In genomic region chr1:203300441-203301330, GRCh38 we compare ENCODE assay signal across 12 cellular contexts. TPM values are rescaled to one million over a fixed set of nuclear protein-coding genes. Genes with fewer than 3 reads are reported as not detected.
DNase-seq lines count a peak whose midpoint lies in the region; ATAC-seq and FAIRE-seq lines count a peak whose summit lies in the region.
"Had no signal": no experiment of that assay in that cellular context is flagged by ENCODE, and none has a peak within 500 bp of the region (broad histone marks: within the 10 kb centered on the region; RNA-seq: fewer than 3 reads in every experiment).

No MANE protein-coding gene starts in this region.

- H3K27ac Mint-ChIP-seq in CD8-positive, alpha-beta memory T cell: peak overlapping the region in 7 of 8 donors; percentile 9 to 78 (median 45)
- H3K27ac Mint-ChIP-seq in T-helper 17 cell: peak overlapping the region; percentile 59
- H3K27ac Mint-ChIP-seq in naive thymus-derived CD4-positive, alpha-beta T cell: peak overlapping the region in 8 of 9 donors; percentile 1 to 86 (median 54)

- H3K4me1 Mint-ChIP-seq in CD8-positive, alpha-beta memory T cell: peaks cover 30 to 47% (median 31%) of the 10 kb centered on the region in 3 donors
- H3K4me1 Mint-ChIP-seq in T-helper 17 cell: peaks cover 54% of the 10 kb centered on the region
- peaks cover 50 to 77% (median 60%) of the 10 kb centered on the region in 7 donors for H3K4me1 Mint-ChIP-seq in naive thymus-derived CD4-positive, alpha-beta T cell

- intact Hi-C loops in naive thymus-derived CD4-positive, alpha-beta T cell (cut with micrococcal nuclease): no loop called here

- no peaks in the 10 kb centered on the region for H3K9me3 Mint-ChIP-seq in CD8-positive, alpha-beta memory T cell
- H3K9me3 Mint-ChIP-seq in naive thymus-derived CD4-positive, alpha-beta T cell: no peaks in the 10 kb centered on the region

- 73 to 77% (median 75%) methylated on average over 11 of the region's 11 CpGs for WGBS in small intestine, 3 donors

- FAIRE-seq in small intestine (lab: Jason Lieb, UNC): no peak

- H3K4me3 ChIP-seq in CD8-positive, alpha-beta memory T cell (ENCODE audit: low read length): no peak overlapping the region
- H3K4me3 ChIP-seq in naive thymus-derived CD4-positive, alpha-beta T cell (ENCODE audit: low read length): no peak overlapping the region
- no peak overlapping the region for H3K4me3 ChIP-seq in small intestine (ENCODE audit: low read depth in 1 of 2, low read length in 2 of 2)

- peak; percentile 3 for ATAC-seq in GM21529 (IDR thresholded peaks at IDR 0.05; ENCODE audit: unreplicated experiment)
- ATAC-seq in T-helper 17 cell: no peak
- ATAC-seq in naive thymus-derived CD4-positive, alpha-beta T cell: no peak
- no peak for ATAC-seq in GM18873 (IDR thresholded peaks at IDR 0.05; ENCODE audit: low FRiP score, unreplicated experiment)
- ATAC-seq: foreskin keratinocyte, left colon had no signal

- H3K36me3 Mint-ChIP-seq in CD8-positive, alpha-beta memory T cell: peaks cover 0 to 3% (median 0%) of the 10 kb centered on the region in 3 donors
- peaks cover 2% of the 10 kb centered on the region for H3K36me3 Mint-ChIP-seq in T-helper 17 cell (ENCODE audit: low read depth)
- H3K36me3 Mint-ChIP-seq in naive thymus-derived CD4-positive, alpha-beta T cell: no peaks in the 10 kb centered on the region

- H3K27me3 Mint-ChIP-seq in CD8-positive, alpha-beta memory T cell: peaks cover 0 to 9% of the 10 kb centered on the region in 2 donors
- H3K27me3 Mint-ChIP-seq in T-helper 17 cell: no peaks in the 10 kb centered on the region
- no peaks in the 10 kb centered on the region for H3K27me3 Mint-ChIP-seq in naive thymus-derived CD4-positive, alpha-beta T cell

- H3K27ac ChIP-seq in CD8-positive, alpha-beta memory T cell (ENCODE audit: low read depth, low read length): no peak overlapping the region
- H3K27ac ChIP-seq in naive thymus-derived CD4-positive, alpha-beta T cell (ENCODE audit: low read depth, low read length): peak overlapping the region; percentile 3
- H3K27ac ChIP-seq in small intestine (ENCODE audit: low read depth in 1 of 2, low read length in 1 of 2): peak overlapping the region in 1 of 2 donors; percentile 44
- H3K27ac ChIP-seq: foreskin keratinocyte, VCaP had no signal

- H3K9me3 ChIP-seq in CD8-positive, alpha-beta memory T cell (ENCODE audit: low read length): no peaks in the 10 kb centered on the region
- H3K9me3 ChIP-seq in T-helper 17 cell (ENCODE audit: control insufficient read depth, low read length, poor library complexity, severe bottlenecking) (no peaks in the 10 kb centered on the region), small intestine (ENCODE audit: control insufficient read depth, low read depth) (no peaks in the 10 kb centered on the region)
- no peaks in the 10 kb centered on the region for H3K9me3 ChIP-seq in naive thymus-derived CD4-positive, alpha-beta T cell (ENCODE audit: control insufficient read depth in 2 of 3, low read length in 3 of 3)

- CTCF ChIA-PET in CD8-positive, alpha-beta memory T cell (lab: Charles Lee): interaction anchor here (1.3 to 2.7 kb wide), 4 partner anchors 24 to 33 kb away, joined by 3 to 10 read pairs (median 5); no protein-coding TSS in a partner anchor
- CTCF ChIA-PET in naive thymus-derived CD4-positive, alpha-beta T cell (lab: Charles Lee): interaction anchor here (0.6 to 2.0 kb wide), 6 partner anchors 8 to 32 kb away, joined by 3 to 6 read pairs (median 4); no protein-coding TSS in a partner anchor

- no peak for DNase-seq in CD8-positive, alpha-beta memory T cell
- DNase-seq in T-helper 17 cell (no peak), middle frontal gyrus (ENCODE audit: extremely low spot score, low spot score) (no peak), mucosa of gallbladder (ENCODE audit: low spot score) (no peak), small intestine (no peak)
- no peak for DNase-seq in naive thymus-derived CD4-positive, alpha-beta T cell
- DNase-seq: activated gamma-delta T cell treated with Interleukin-2 at 50 U/mL for 16 hours, foreskin keratinocyte, left colon had no signal

- H3K27me3 ChIP-seq in CD8-positive, alpha-beta memory T cell (ENCODE audit: insufficient read depth, low read length, poor library complexity, severe bottlenecking): no peaks in the 10 kb centered on the region
- H3K27me3 ChIP-seq in naive thymus-derived CD4-positive, alpha-beta T cell (ENCODE audit: control insufficient read depth in 2 of 2, insufficient read depth in 2 of 2, low read length in 2 of 2): no peaks in the 10 kb centered on the region
- no peaks in the 10 kb centered on the region for H3K27me3 ChIP-seq in small intestine (ENCODE audit: control insufficient read depth in 2 of 2, insufficient read depth in 2 of 2, low read length in 2 of 2)
- H3K27me3 ChIP-seq: foreskin keratinocyte had no signal

- peaks cover 23% of the 10 kb centered on the region for H3K4me1 ChIP-seq in CD8-positive, alpha-beta memory T cell (ENCODE audit: insufficient read depth, low read length)
- H3K4me1 ChIP-seq in naive thymus-derived CD4-positive, alpha-beta T cell (ENCODE audit: control insufficient read depth in 2 of 2, insufficient read depth in 2 of 2, low read length in 2 of 2): peaks cover 11 to 14% of the 10 kb centered on the region in 2 donors
- H3K4me1 ChIP-seq in small intestine (ENCODE audit: control insufficient read depth in 2 of 2, insufficient read depth in 1 of 2, low read depth in 1 of 2, low read length in 1 of 2): peaks cover 4 to 10% of the 10 kb centered on the region in 2 donors

- no peaks in the 10 kb centered on the region for H3K36me3 ChIP-seq in CD8-positive, alpha-beta memory T cell (ENCODE audit: insufficient read depth, low read length)
- peaks cover 0 to 4% (median 0%) of the 10 kb centered on the region in 3 experiments for H3K36me3 ChIP-seq in naive thymus-derived CD4-positive, alpha-beta T cell (ENCODE audit: control insufficient read depth in 2 of 3, insufficient read depth in 3 of 3, low read length in 3 of 3)
- no peaks in the 10 kb centered on the region for H3K36me3 ChIP-seq in small intestine (ENCODE audit: control insufficient read depth in 2 of 2, insufficient read depth in 2 of 2, low read length in 2 of 2)

- H3K4me3 Mint-ChIP-seq in CD8-positive, alpha-beta memory T cell: peak overlapping the region in 2 of 7 donors; percentile 38 to 44
- no peak overlapping the region for H3K4me3 Mint-ChIP-seq in T-helper 17 cell
- peak overlapping the region in 1 of 10 donors; percentile 8 for H3K4me3 Mint-ChIP-seq in naive thymus-derived CD4-positive, alpha-beta T cell

- POLR2A ChIA-PET in CD8-positive, alpha-beta memory T cell (lab: Charles Lee): interaction anchor here (1.8 kb wide), 1 partner anchor 11 kb away, joined by 5 read pairs; no protein-coding TSS in a partner anchor
- POLR2A ChIA-PET in naive thymus-derived CD4-positive, alpha-beta T cell (lab: Charles Lee): interaction anchor here (0.6 to 2.8 kb wide), 8 partner anchors 7 to 38 kb away, joined by 3 to 14 read pairs (median 6); no protein-coding TSS in a partner anchor

RNA-seq across cellular contexts. Expression of gene BTG2, which starts 4.6 kb away (rescaled TPM):
- 100 to 1,000 TPM in 1 of 2 experiments, 10 to 100 TPM in 1; 97.8 to 102 TPM for total RNA-seq in CD8-positive, alpha-beta memory T cell
- polyA plus RNA-seq in CD8-positive, alpha-beta memory T cell: 138 TPM
- total RNA-seq in T-helper 17 cell (100 to 1,000 TPM; 584 to 606 TPM), mucosa of gallbladder (111 TPM)
- 100 to 1,000 TPM; 141 to 654 (median 241) TPM for total RNA-seq in naive thymus-derived CD4-positive, alpha-beta T cell
- polyA plus RNA-seq in naive thymus-derived CD4-positive, alpha-beta T cell: 100 to 1,000 TPM; 118 to 211 TPM
- 100 to 1,000 TPM in 1 of 3 donors, 10 to 100 TPM in 2; 15.9 to 101 (median 23.5) TPM for polyA plus RNA-seq in small intestine

RNA-seq across cellular contexts. Expression of gene FMOD, which starts 50.2 kb away (rescaled TPM):
- 1 to 10 TPM in 1 of 2 experiments, under 1 TPM in 1; 0.51 to 1.2 TPM for total RNA-seq in CD8-positive, alpha-beta memory T cell
- not detected for polyA plus RNA-seq in CD8-positive, alpha-beta memory T cell
- total RNA-seq in T-helper 17 cell: not detected
- not detected for total RNA-seq in naive thymus-derived CD4-positive, alpha-beta T cell
- not detected for polyA plus RNA-seq in naive thymus-derived CD4-positive, alpha-beta T cell
- total RNA-seq in mucosa of gallbladder: 272 TPM
- 10 to 100 TPM in 1 of 3 donors, 1 to 10 TPM in 1, under 1 TPM in 1; 0.89 to 11.2 (median 5.4) TPM for polyA plus RNA-seq in small intestine

Comparison
In these comparisons a context has a peak if more than half of its experiments do, and no peak if none do; other contexts are left out.
1. RNA of gene FMOD, which starts 50.2 kb away (total RNA-seq): 272 TPM in mucosa of gallbladder (single experiment); 0.51 to 1.2 TPM in CD8-positive, alpha-beta memory T cell, not detected in T-helper 17 cell and not detected in naive thymus-derived CD4-positive, alpha-beta T cell; every median in the first group is over 100 times any median in the second.
2. Peak in every context shown above with its lines, with median percentiles within 50 percentile points of each other: H3K27ac Mint-ChIP-seq.